5 cellular contexts compared by ENCODE assay signal in the genomic region with DNA sequence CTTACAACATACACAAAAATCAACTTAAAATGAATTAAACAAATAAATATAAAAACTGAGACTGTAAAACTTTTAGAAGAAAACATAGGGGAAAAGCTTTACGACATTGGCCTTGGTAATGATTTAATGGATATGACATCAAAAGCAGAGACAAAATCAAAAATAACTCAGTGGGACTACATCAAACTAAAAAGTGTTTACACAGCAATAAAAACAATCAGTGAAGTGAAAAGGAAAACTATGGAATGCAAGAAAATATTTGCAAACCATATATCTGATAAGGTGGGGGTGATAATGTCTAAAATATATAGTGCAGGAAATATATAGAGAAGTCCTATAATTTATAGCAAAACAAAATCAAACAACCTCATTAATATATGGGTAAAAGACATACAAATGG.
"Had no signal": no experiment of that assay in that cellular context is flagged by ENCODE, and none has a peak within 500 bp of the region (broad histone marks: within the 10 kb centered on the region; RNA-seq: fewer than 3 reads in every experiment).

No MANE protein-coding gene starts in this region.

- FAIRE-seq: HTR-8/SVneo had no signal

- H3K27ac ChIP-seq: HL-60 had no signal

- DNase-seq: IMR-90, KBM-7, KG1 had no signal
